In genomic region chr22:45229181-45229580, GRCh38 we compare ENCODE assay signal across 20 cellular contexts. TPM values are rescaled to one million over a fixed set of nuclear protein-coding genes. Genes with fewer than 3 reads are reported as not detected.
"Had no signal": no experiment of that assay in that cellular context is flagged by ENCODE, and none has a peak within 500 bp of the region (broad histone marks: within the 10 kb centered on the region; RNA-seq: fewer than 3 reads in every experiment).

No MANE protein-coding gene starts in this region.

- H3K4me3 ChIP-seq: esophagus muscularis mucosa, gastrocnemius medialis, heart right ventricle, ovary, right atrium auricular region, sigmoid colon, skin epidermis had no signal

- H3K4me3 Mint-ChIP-seq: naive thymus-derived CD4-positive, alpha-beta T cell; nephron progenitor cell had no signal

- H3K4me1 ChIP-seq: gastrocnemius medialis had no signal

- H3K27ac Mint-ChIP-seq: naive thymus-derived CD4-positive, alpha-beta T cell; nephron progenitor cell had no signal

- H3K9me3 ChIP-seq: esophagus muscularis mucosa, gastrocnemius medialis, heart right ventricle, ovary, right atrium auricular region, sigmoid colon had no signal

- ATAC-seq: gastrocnemius medialis; heart right ventricle; left lobe of liver; naive thymus-derived CD4-positive, alpha-beta T cell had no signal

- H3K36me3 ChIP-seq: gastrocnemius medialis, heart right ventricle, ovary, right atrium auricular region, sigmoid colon had no signal

- H3K27ac ChIP-seq: esophagus muscularis mucosa, gastrocnemius medialis, ovary, right atrium auricular region, sigmoid colon had no signal

- H3K27me3 ChIP-seq: esophagus muscularis mucosa, gastrocnemius medialis, heart right ventricle, ovary, right atrium auricular region, sigmoid colon had no signal

- H3K27me3 Mint-ChIP-seq: naive thymus-derived CD4-positive, alpha-beta T cell had no signal

- H3K9me3 Mint-ChIP-seq: naive thymus-derived CD4-positive, alpha-beta T cell; nephron progenitor cell had no signal

- DNase-seq: dermis blood vessel endothelial cell; effector CD8-positive, alpha-beta T cell; gastrocnemius medialis; heart right ventricle; hypothalamus; islet precursor cell; mammary epithelial cell; naive thymus-derived CD4-positive, alpha-beta T cell; nephron progenitor cell; ovary; sigmoid colon; stimulated activated naive CD4-positive, alpha-beta T cell treated with Interleukin-2 at 50 U/mL for 16 hours; trophoblast cell had no signal

RNA-seq across cellular contexts. Expression of gene UPK3A, which starts 55.6 kb away (rescaled TPM):
- total RNA-seq: dermis blood vessel endothelial cell, esophagus muscularis mucosa, fibroblast of villous mesenchyme, heart right ventricle, left lobe of liver, mammary epithelial cell, mesenteric fat pad, ovary, posterior vena cava, right atrium auricular region, sigmoid colon had no signal
